Comparison of ENCODE assay signal across 8 cellular contexts in genomic region chr5:159451197-159452052, GRCh38.
DNase-seq lines count a peak whose midpoint lies in the region; ATAC-seq, FAIRE-seq and TF ChIP-seq lines count a peak whose summit lies in the region.

No MANE protein-coding gene starts in this region.

- peaks cover 47% of the 10 kb centered on the region for H3K4me1 ChIP-seq in A549

- no peak for TF ChIP-seq POLR2A in A549 (IDR thresholded peaks at IDR 0.05; ENCODE audit: low read length)

- no peak for TF ChIP-seq CTCF in A549 (IDR thresholded peaks at IDR 0.05)

- peak; percentile 7 to 34; a peak in 4 of 5 replicates for TF ChIP-seq RAD21 in A549 (conservative IDR thresholded peaks at IDR 0.05 in 1 of 2, IDR thresholded peaks at IDR 0.05 in 1 of 2)

- whole genome bisulfite sequencing in A549 (ENCODE audit: missing lambda C conversion rate) = 49% methylated on average over 13 of the region's 13 CpGs

- no peak overlapping the region for H3K4me3 ChIP-seq in A549

- H3K4me2 ChIP-seq in A549 = peak overlapping the region; percentile 61

- DNase-seq in A549 (ENCODE audit: low read depth in 1 of 2, low spot score in 1 of 2) (peak; percentile 73 to 75), LHCN-M2 (ENCODE audit: low read depth) (peak; percentile 91), epithelial cell of prostate (ENCODE audit: low read depth, low spot score) (peak; percentile 44), middle frontal gyrus (ENCODE audit: extremely low spot score, low spot score) (peak; percentile 54)
- no peak for DNase-seq in stimulated activated CD4-positive, alpha-beta T cell treated with anti-CD3 and anti-CD28 coated beads, Interleukin-2, amount 100 ng/mL, for 48 hours

- POLR2A ChIA-PET in A549 (lab: Yijun Ruan, JAX) = interaction anchor here (0.6 to 1.1 kb wide), 2 partner anchors 461 to 465 kb away, joined by 3 to 4 read pairs; partner anchors contain the start of gene ADRA1B

- CTCF ChIA-PET in A549 (lab: Yijun Ruan, JAX) = interaction anchor here (0.6 to 13.1 kb wide), 12 partner anchors 8 to 540 kb away, joined by 3 to 220 read pairs (median 4); partner anchors contain the start of gene ADRA1B

- no peaks in the 10 kb centered on the region for H3K9me3 ChIP-seq in A549

- ATAC-seq in A549 (peak; percentile 78 to 87), HG03159 (IDR thresholded peaks at IDR 0.05; ENCODE audit: unreplicated experiment) (no peak), HG02852 (IDR thresholded peaks at IDR 0.05; ENCODE audit: unreplicated experiment) (no peak), GM18907 (IDR thresholded peaks at IDR 0.05; ENCODE audit: unreplicated experiment) (no peak)

- peak; percentile 88 for FAIRE-seq in A549 (lab: Jason Lieb, UNC)

- TF ChIP-seq EP300 in A549 (IDR thresholded peaks at IDR 0.05) = no peak

- peak overlapping the region; percentile 57 to 78 for H3K27ac ChIP-seq in A549
- H3K27ac ChIP-seq in epithelial cell of prostate = no peak overlapping the region

TF ChIP-seq in A549, 52 proteins besides CTCF, POLR2A, EP300 and RAD21:
- TF ChIP-seq HOXB5 (CRISPR knock-in tag; IDR thresholded peaks at IDR 0.05) = no peak
- no peak for TF ChIP-seq RNF2 (IDR thresholded peaks at IDR 0.05; ENCODE audit: borderline replicate concordance, low read depth)
- TF ChIP-seq FOXS1 (CRISPR knock-in tag; IDR thresholded peaks at IDR 0.05) = no peak
- TF ChIP-seq CEBPB (IDR thresholded peaks at IDR 0.05) = 0 out of 4 replicates have a peak, but pooled peaks of 1 of the 2 experiments have one; percentile 46
- no peak for TF ChIP-seq HOXA7 (CRISPR knock-in tag; IDR thresholded peaks at IDR 0.05)
- no peak for TF ChIP-seq MYC (IDR thresholded peaks at IDR 0.05; ENCODE audit: borderline replicate concordance, low read length)
- peak; percentile 98 for TF ChIP-seq MAFK (IDR thresholded peaks at IDR 0.05; ENCODE audit: partially characterized antibody)
- TF ChIP-seq MAX (IDR thresholded peaks at IDR 0.05) = peak; percentile 86
- no peak for TF ChIP-seq SREBF2 (IDR thresholded peaks at IDR 0.05)
- TF ChIP-seq FOSB (CRISPR knock-in tag; IDR thresholded peaks at IDR 0.05) = no peak
- no peak for TF ChIP-seq USF2 (IDR thresholded peaks at IDR 0.05)
- no peak for TF ChIP-seq PHF8 (IDR thresholded peaks at IDR 0.05; ENCODE audit: borderline replicate concordance, low read depth)
- TF ChIP-seq FOSL2 (IDR thresholded peaks at IDR 0.05) = peak; percentile 88
- peak; percentile 87 for TF ChIP-seq FOSL2 (CRISPR knock-in tag; IDR thresholded peaks at IDR 0.05)
- TF ChIP-seq HEYL (CRISPR knock-in tag; IDR thresholded peaks at IDR 0.05) = no peak
- TF ChIP-seq JUNB (IDR thresholded peaks at IDR 0.05) = peak; percentile 83
- TF ChIP-seq CHD4 (IDR thresholded peaks at IDR 0.05; ENCODE audit: borderline replicate concordance) = no peak
- no peak for TF ChIP-seq NFE2L2 (conservative IDR thresholded peaks at IDR 0.05; ENCODE audit: low read length)
- peak; percentile 36; the same call in 2 of the 3 replicates for TF ChIP-seq SMC3 (IDR thresholded peaks at IDR 0.05)
- TF ChIP-seq GATA3 (IDR thresholded peaks at IDR 0.05; ENCODE audit: borderline replicate concordance) = peak; percentile 70; the same call in 1 of the 2 replicates

Comparison
In these comparisons a context has a peak if more than half of its experiments do, and no peak if none do; other contexts are left out.
1. ATAC-seq: peak in A549 (2 of 2); none in HG03159 (single experiment), HG02852 (single experiment) and GM18907 (single experiment).
2. DNase-seq: peak in A549 (2 of 2), LHCN-M2 (single experiment), epithelial cell of prostate (single experiment) and middle frontal gyrus (single experiment); none in stimulated activated CD4-positive, alpha-beta T cell treated with anti-CD3 and anti-CD28 coated beads, Interleukin-2, amount 100 ng/mL, for 48 hours (0 of 2).